12 cellular contexts compared by ENCODE assay signal in the genomic region with DNA sequence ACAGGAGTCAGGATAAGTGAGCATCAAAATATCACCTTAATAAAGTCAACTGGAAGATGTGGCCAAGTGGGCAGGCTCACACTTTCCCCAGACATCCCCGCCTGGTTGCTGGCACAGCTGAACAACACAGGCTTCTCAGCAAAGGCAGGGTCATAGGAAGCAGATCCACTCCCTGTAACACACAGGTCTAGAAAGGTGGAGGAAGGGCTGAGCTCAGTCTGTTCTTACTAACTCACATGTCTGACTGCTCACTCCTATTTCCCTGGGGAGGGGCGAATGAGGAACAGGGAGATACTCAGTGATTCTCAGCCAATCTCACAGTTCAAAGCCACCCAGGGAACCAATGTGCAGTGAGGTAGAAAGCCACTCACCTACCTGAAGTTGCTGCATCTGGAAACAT. TPM values are rescaled to one million over a fixed set of nuclear protein-coding genes. Genes with fewer than 3 reads are reported as not detected.
DNase-seq lines count a peak whose midpoint lies in the region; ATAC-seq and TF ChIP-seq lines count a peak whose summit lies in the region.
"Had no signal": no experiment of that assay in that cellular context is flagged by ENCODE, and none has a peak within 500 bp of the region (broad histone marks: within the 10 kb centered on the region; RNA-seq: fewer than 3 reads in every experiment).

No MANE protein-coding gene starts in this region.

- ATAC-seq in heart right ventricle (no peak), foreskin keratinocyte (peak; percentile 25)

- H3K4me3 ChIP-seq in cardiac muscle cell: no peak overlapping the region
- no peak overlapping the region for H3K4me3 ChIP-seq in heart right ventricle
- H3K4me3 ChIP-seq: smooth muscle cell, suprapubic skin had no signal

- 77 to 78% methylated on average over 2 of the region's 2 CpGs for WGBS in heart right ventricle, 2 donors

- DNase-seq in cardiac muscle cell (ENCODE audit: low read depth in 1 of 2, low spot score in 1 of 2) (peak; percentile 44 to 55), heart right ventricle (no peak), HuH-7 (ENCODE audit: low spot score) (peak; percentile 70), foreskin keratinocyte (peak in 1 of 2 donors; percentile 21), substantia nigra (lab: John Stamatoyannopoulos, UW) (no peak), cerebellum (ENCODE audit: low spot score) (no peak), GM03348 (ENCODE audit: low spot score) (no peak), cortex of kidney (lab: John Stamatoyannopoulos, UW) (no peak)
- DNase-seq: brain microvascular endothelial cell, C1 segment of cervical spinal cord had no signal

- peaks cover 17% of the 10 kb centered on the region for H3K4me1 ChIP-seq in cardiac muscle cell (ENCODE audit: low read depth)
- H3K4me1 ChIP-seq in heart right ventricle: peaks cover 0 to 17% (median 0%) of the 10 kb centered on the region in 9 donors
- H3K4me1 ChIP-seq in foreskin keratinocyte: no peaks in the 10 kb centered on the region

- intact Hi-C loops in heart right ventricle (cut with DNase I): no loop called here

- H3K27ac ChIP-seq in cardiac muscle cell: peak overlapping the region; percentile 96
- no peak overlapping the region for H3K27ac ChIP-seq in heart right ventricle
- no peak overlapping the region for H3K27ac ChIP-seq in foreskin keratinocyte
- H3K27ac ChIP-seq in substantia nigra (ENCODE audit: low read depth, low read length, poor library complexity, severe bottlenecking): no peak overlapping the region
- H3K27ac ChIP-seq: brain microvascular endothelial cell, suprapubic skin had no signal

- H3K9me3 ChIP-seq in cardiac muscle cell (ENCODE audit: low read depth) (no peaks in the 10 kb centered on the region), heart right ventricle (peaks cover 0 to 5% (median 0%) of the 10 kb centered on the region in 11 donors)
- H3K9me3 ChIP-seq: suprapubic skin had no signal

- H3K36me3 ChIP-seq in cardiac muscle cell (no peaks in the 10 kb centered on the region), heart right ventricle (no peaks in the 10 kb centered on the region)
- H3K36me3 ChIP-seq: brain microvascular endothelial cell, suprapubic skin had no signal

- no peaks in the 10 kb centered on the region for H3K27me3 ChIP-seq in cardiac muscle cell
- no peaks in the 10 kb centered on the region for H3K27me3 ChIP-seq in heart right ventricle
- H3K27me3 ChIP-seq in foreskin keratinocyte: no peaks in the 10 kb centered on the region
- H3K27me3 ChIP-seq: brain microvascular endothelial cell, suprapubic skin had no signal

- TF ChIP-seq CTCF in cardiac muscle cell (IDR thresholded peaks at IDR 0.05; ENCODE audit: low read depth, low read length): no peak
- no peak for TF ChIP-seq CTCF in heart right ventricle (IDR thresholded peaks at IDR 0.05)
- TF ChIP-seq CTCF in foreskin keratinocyte (conservative IDR thresholded peaks at IDR 0.05): no peak

RNA-seq across cellular contexts. Expression of gene AMN1, which starts 45.0 kb away (rescaled TPM):
- 9.7 and 11.7 TPM in 2 replicates for total RNA-seq in cardiac muscle cell
- 18.1 and 20.6 TPM in 2 replicates for polyA plus RNA-seq in cardiac muscle cell
- 10 to 100 TPM; 12.7 to 24.9 (median 14.6) TPM for total RNA-seq in heart right ventricle
- polyA plus RNA-seq in heart right ventricle: 10 to 100 TPM; 11.3 to 12.1 TPM
- total RNA-seq in foreskin keratinocyte: 5.6 and 5.9 TPM in 2 replicates
- polyA plus RNA-seq in foreskin keratinocyte: 4.8 and 5.8 TPM in 2 replicates
- 40.0 TPM for total RNA-seq in cerebellum

Comparison
In these comparisons a context has a peak if more than half of its experiments do, and no peak if none do; other contexts are left out.
1. DNase-seq: peak in cardiac muscle cell (2 of 2) and HuH-7 (single experiment); none in heart right ventricle (0 of 2), substantia nigra (0 of 49), cerebellum (single experiment), GM03348 (single experiment) and cortex of kidney (single experiment).